Comparison of ENCODE assay signal across 11 cellular contexts in genomic region chr1:150543500-150544143, GRCh38. TPM values are rescaled to one million over a fixed set of nuclear protein-coding genes. Genes with fewer than 3 reads are reported as not detected.
DNase-seq lines count a peak whose midpoint lies in the region; ATAC-seq and TF ChIP-seq lines count a peak whose summit lies in the region.
"Had no signal": no experiment of that assay in that cellular context is flagged by ENCODE, and none has a peak within 500 bp of the region (broad histone marks: within the 10 kb centered on the region; RNA-seq: fewer than 3 reads in every experiment).

No MANE protein-coding gene starts in this region.

- intact Hi-C loops in Right ventricle myocardium inferior (cut with DNase I) = no loop called here
- intact Hi-C loops in cardiac septum (cut with DNase I) = no loop called here
- intact Hi-C loops in left lung (cut with DNase I) = no loop called here

- no peak overlapping the region for H3K4me3 ChIP-seq in WERI-Rb-1 (ENCODE audit: low read depth, low read length)
- no peak overlapping the region for H3K4me3 ChIP-seq in left lung
- no peak overlapping the region for H3K4me3 ChIP-seq in effector memory CD4-positive, alpha-beta T cell (ENCODE audit: insufficient read depth, low read depth, low read length, poor library complexity, severe bottlenecking)

- H3K9me3 ChIP-seq in WERI-Rb-1 (ENCODE audit: severe bottlenecking) (no peaks in the 10 kb centered on the region), left lung (no peaks in the 10 kb centered on the region)
- no peaks in the 10 kb centered on the region for H3K9me3 ChIP-seq in effector memory CD4-positive, alpha-beta T cell (ENCODE audit: control insufficient read depth, low read length)

- peak; percentile 81 for ATAC-seq in Right ventricle myocardium inferior
- ATAC-seq in left lung = peak; percentile 49
- ATAC-seq in HG03457 (IDR thresholded peaks at IDR 0.05; ENCODE audit: unreplicated experiment) = no peak
- no peak for ATAC-seq in GM19463 (IDR thresholded peaks at IDR 0.05; ENCODE audit: unreplicated experiment)
- ATAC-seq: activated T-cell treated with anti-CD3 and anti-CD28 coated beads, Interleukin-2, amount 50 U/mL, for 72 hours had no signal

- H3K27ac ChIP-seq in WERI-Rb-1 (peak overlapping the region; percentile 36; the same call in 1 of the 2 replicates), left lung (no peak overlapping the region)
- H3K27ac ChIP-seq in effector memory CD4-positive, alpha-beta T cell (ENCODE audit: insufficient read depth, low read length, poor library complexity, severe bottlenecking) = no peak overlapping the region

- no peaks in the 10 kb centered on the region for H3K27me3 ChIP-seq in WERI-Rb-1 (ENCODE audit: insufficient read depth, low read depth, severe bottlenecking)
- peaks cover 0 to 4% of the 10 kb centered on the region in 2 donors for H3K27me3 ChIP-seq in left lung
- peaks cover 6% of the 10 kb centered on the region for H3K27me3 ChIP-seq in effector memory CD4-positive, alpha-beta T cell (replicated peaks; ENCODE audit: control insufficient read depth, insufficient read depth, low read length, poor library complexity, severe bottlenecking)

- no peak for TF ChIP-seq CTCF in WERI-Rb-1 (IDR thresholded peaks at IDR 0.05; ENCODE audit: low read depth, low read length)
- no peak for TF ChIP-seq CTCF in left lung (IDR thresholded peaks at IDR 0.05)

- no peak for DNase-seq in Right ventricle myocardium inferior (ENCODE audit: missing footprints)
- DNase-seq in cardiac septum (ENCODE audit: low spot score) = no peak
- DNase-seq in WERI-Rb-1 = no peak
- no peak for DNase-seq in left lung
- no peak for DNase-seq in effector memory CD4-positive, alpha-beta T cell
- DNase-seq in DMS53 (lab: John Stamatoyannopoulos, UW) = no peak
- DNase-seq: activated T-cell treated with anti-CD3 and anti-CD28 coated beads, Interleukin-2, amount 50 U/mL, for 72 hours; OCI-M1 had no signal

- no peaks in the 10 kb centered on the region for H3K36me3 ChIP-seq in WERI-Rb-1
- H3K36me3 ChIP-seq in left lung = no peaks in the 10 kb centered on the region
- H3K36me3 ChIP-seq in effector memory CD4-positive, alpha-beta T cell (ENCODE audit: control insufficient read depth, insufficient read depth, low read length) = no peaks in the 10 kb centered on the region

- peaks cover 7 to 11% of the 10 kb centered on the region in 2 donors for H3K4me1 ChIP-seq in left lung
- H3K4me1 ChIP-seq in effector memory CD4-positive, alpha-beta T cell (ENCODE audit: control insufficient read depth, insufficient read depth, low read length, poor library complexity, severe bottlenecking) = peaks cover 2% of the 10 kb centered on the region

RNA-seq across cellular contexts. Expression of gene ADAMTSL4, which starts 5.6 kb away (rescaled TPM):
- total RNA-seq in Right ventricle myocardium inferior (80.3 TPM), cardiac septum (28.9 TPM), left lung (10 to 100 TPM; 52.9 to 76.0 TPM)

RNA-seq across cellular contexts. Expression of gene FALEC, which starts 28.1 kb away (rescaled TPM):
- total RNA-seq in Right ventricle myocardium inferior (not detected), cardiac septum (0.46 TPM), left lung (not detected)
- total RNA-seq: chondrocyte had no signal

RNA-seq across cellular contexts. Expression of gene ECM1, which starts 35.7 kb away (rescaled TPM):
- total RNA-seq in Right ventricle myocardium inferior = 24.1 TPM
- total RNA-seq in cardiac septum = 14.5 TPM
- total RNA-seq in left lung = 10 to 100 TPM; 21.3 to 65.2 TPM

RNA-seq across cellular contexts. Expression of gene MCL1, which starts 35.8 kb away (rescaled TPM):
- total RNA-seq in Right ventricle myocardium inferior (99.7 TPM), cardiac septum (145 TPM), left lung (100 to 1,000 TPM; 266 to 280 TPM)

RNA-seq across cellular contexts. Expression of gene TARS2, which starts 56.4 kb away (rescaled TPM):
- total RNA-seq in Right ventricle myocardium inferior = 29.6 TPM
- total RNA-seq in cardiac septum = 30.7 TPM
- 10 to 100 TPM; 18.5 to 21.7 TPM for total RNA-seq in left lung

Comparison
In these comparisons a context has a peak if more than half of its experiments do, and no peak if none do; other contexts are left out.
1. ATAC-seq: peak in Right ventricle myocardium inferior (single experiment) and left lung (single experiment); none in HG03457 (single experiment) and GM19463 (single experiment).